ENCODE assay signal across 10 cellular contexts in genomic region chr4:98838977-98839618, GRCh38.
DNase-seq lines count a peak whose midpoint lies in the region; ATAC-seq, FAIRE-seq and TF ChIP-seq lines count a peak whose summit lies in the region.
"Had no signal": no experiment of that assay in that cellular context is flagged by ENCODE, and none has a peak within 500 bp of the region (broad histone marks: within the 10 kb centered on the region; RNA-seq: fewer than 3 reads in every experiment).

No MANE protein-coding gene starts in this region.

- no peak overlapping the region for H3K4me3 Mint-ChIP-seq in T-cell
- H3K4me3 Mint-ChIP-seq: endodermal cell had no signal

- POLR2A ChIA-PET in T-cell (lab: Charles Lee), result interaction anchor here in 1 of 2 donors (0.8 kb wide), 1 partner anchor 24 kb away, joined by 5 read pairs; no protein-coding TSS in a partner anchor

- CTCF ChIA-PET in T-cell (lab: Charles Lee), result interaction anchor here (0.5 to 0.8 kb wide), 2 partner anchors 36 to 573 kb away, joined by 5 to 6 read pairs; no protein-coding TSS in a partner anchor

- FAIRE-seq in RCC 7860 (lab: Jason Lieb, UNC), result peak; percentile 72

- TF ChIP-seq CTCF in fibroblast of mammary gland (conservative IDR thresholded peaks at IDR 0.05; ENCODE audit: control insufficient read depth, insufficient read depth, low read depth, low read length), result no peak

- no peak overlapping the region for H3K4me3 ChIP-seq in fibroblast of mammary gland (ENCODE audit: control insufficient read depth, low read depth, low read length)

- H3K27ac Mint-ChIP-seq in T-cell, result no peak overlapping the region
- H3K27ac Mint-ChIP-seq: endodermal cell had no signal

- no peaks in the 10 kb centered on the region for H3K36me3 Mint-ChIP-seq in T-cell

- H3K9me3 Mint-ChIP-seq in T-cell, result peaks cover 0 to 5% (median 0%) of the 10 kb centered on the region in 3 donors

- DNase-seq in H4 (ENCODE audit: low spot score) (peak; percentile 65), RCC 7860 (ENCODE audit: low spot score) (peak; percentile 62), fibroblast of mammary gland (ENCODE audit: low read depth) (peak; percentile 38), pons (ENCODE audit: low spot score) (peak; percentile 20), T-cell (no peak), cerebellum (ENCODE audit: low spot score) (no peak)
- DNase-seq: endodermal cell; MM.1S; stimulated activated CD4-positive, alpha-beta T cell treated with anti-CD3 and anti-CD28 coated beads, Interleukin-15, amount 100 ng/mL, for 24 hours had no signal

- H3K27me3 Mint-ChIP-seq in T-cell, result no peaks in the 10 kb centered on the region

- ATAC-seq in T-cell (replicated peaks in 1 of 4) (no peak), HG02610 (IDR thresholded peaks at IDR 0.05; ENCODE audit: unreplicated experiment) (no peak)

- no peaks in the 10 kb centered on the region for H3K4me1 Mint-ChIP-seq in T-cell
- H3K4me1 Mint-ChIP-seq: endodermal cell had no signal

Comparison
In these comparisons a context has a peak if more than half of its experiments do, and no peak if none do; other contexts are left out.
1. DNase-seq: peak in H4 (single experiment), RCC 7860 (single experiment), fibroblast of mammary gland (single experiment) and pons (single experiment); none in T-cell (0 of 34) and cerebellum (single experiment).